In the genomic region with DNA sequence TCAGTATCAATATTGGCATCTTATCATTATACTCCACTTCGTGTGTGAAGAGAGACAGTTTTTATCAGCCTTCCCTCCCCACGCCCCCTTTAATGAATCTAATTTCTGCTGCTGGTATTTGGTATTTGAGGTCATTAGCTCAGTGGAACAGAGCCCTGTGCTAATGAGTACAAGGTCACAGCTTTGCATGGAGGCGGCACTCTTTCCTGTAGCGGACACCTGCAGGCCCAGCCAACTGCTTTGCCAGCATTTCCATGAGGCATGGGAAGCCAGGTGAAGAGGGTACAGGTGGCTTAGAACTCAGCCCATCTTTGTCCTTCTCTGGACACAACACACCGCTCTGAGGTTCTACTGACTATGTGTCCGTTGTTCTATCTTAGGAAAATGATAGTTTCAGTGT, we compare ENCODE assay signal across 1 cellular context.
TF ChIP-seq lines count a peak whose summit lies in the region.

No MANE protein-coding gene starts in this region.

TF ChIP-seq in GM12878, 131 proteins besides CTCF, POLR2A, EP300 and RAD21 (continued from another document):
- TF ChIP-seq CEBPZ (IDR thresholded peaks at IDR 0.05; ENCODE audit: low read depth, low read length) (no peak), FOXM1 (IDR thresholded peaks at IDR 0.05; ENCODE audit: low read depth, low read length) (no peak), CUX1 (IDR thresholded peaks at IDR 0.05; ENCODE audit: insufficient replicate concordance, low read depth, low read length) (no peak), ZNF384 (IDR thresholded peaks at IDR 0.05; ENCODE audit: borderline replicate concordance, low read depth, low read length) (no peak), SMAD1 (IDR thresholded peaks at IDR 0.05; ENCODE audit: low read depth, partially characterized antibody) (no peak), POU2F2 (IDR thresholded peaks at IDR 0.05; ENCODE audit: borderline replicate concordance, low read depth, low read length) (no peak), RCOR1 (conservative IDR thresholded peaks at IDR 0.05; ENCODE audit: low read depth, low read length) (no peak)
